ENCODE assay signal across 1 cellular context in the genomic region with DNA sequence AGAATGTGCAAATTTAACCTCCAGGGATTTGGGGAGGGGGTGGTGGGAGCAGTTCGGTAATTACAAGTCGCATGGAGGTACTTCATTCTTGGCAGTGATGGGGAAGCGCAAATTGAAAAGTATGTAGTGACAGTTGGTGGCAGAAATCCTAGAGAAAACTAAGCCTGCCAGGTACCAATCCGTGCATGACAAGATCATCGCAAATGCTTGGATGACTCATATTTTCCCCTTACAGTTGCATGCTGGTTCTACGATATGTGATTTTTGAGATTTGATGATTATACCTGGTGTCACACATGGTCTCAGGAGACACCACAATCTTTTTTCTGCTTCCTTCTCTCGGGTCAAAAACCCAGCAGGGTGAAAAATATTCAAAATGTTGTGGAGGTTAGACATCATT.
TF ChIP-seq lines count a peak whose summit lies in the region.

No MANE protein-coding gene starts in this region.

TF ChIP-seq in GM23338, 12 proteins besides CTCF, POLR2A, EP300 and RAD21 (continued from another document):
- TF ChIP-seq, protein P1, sequence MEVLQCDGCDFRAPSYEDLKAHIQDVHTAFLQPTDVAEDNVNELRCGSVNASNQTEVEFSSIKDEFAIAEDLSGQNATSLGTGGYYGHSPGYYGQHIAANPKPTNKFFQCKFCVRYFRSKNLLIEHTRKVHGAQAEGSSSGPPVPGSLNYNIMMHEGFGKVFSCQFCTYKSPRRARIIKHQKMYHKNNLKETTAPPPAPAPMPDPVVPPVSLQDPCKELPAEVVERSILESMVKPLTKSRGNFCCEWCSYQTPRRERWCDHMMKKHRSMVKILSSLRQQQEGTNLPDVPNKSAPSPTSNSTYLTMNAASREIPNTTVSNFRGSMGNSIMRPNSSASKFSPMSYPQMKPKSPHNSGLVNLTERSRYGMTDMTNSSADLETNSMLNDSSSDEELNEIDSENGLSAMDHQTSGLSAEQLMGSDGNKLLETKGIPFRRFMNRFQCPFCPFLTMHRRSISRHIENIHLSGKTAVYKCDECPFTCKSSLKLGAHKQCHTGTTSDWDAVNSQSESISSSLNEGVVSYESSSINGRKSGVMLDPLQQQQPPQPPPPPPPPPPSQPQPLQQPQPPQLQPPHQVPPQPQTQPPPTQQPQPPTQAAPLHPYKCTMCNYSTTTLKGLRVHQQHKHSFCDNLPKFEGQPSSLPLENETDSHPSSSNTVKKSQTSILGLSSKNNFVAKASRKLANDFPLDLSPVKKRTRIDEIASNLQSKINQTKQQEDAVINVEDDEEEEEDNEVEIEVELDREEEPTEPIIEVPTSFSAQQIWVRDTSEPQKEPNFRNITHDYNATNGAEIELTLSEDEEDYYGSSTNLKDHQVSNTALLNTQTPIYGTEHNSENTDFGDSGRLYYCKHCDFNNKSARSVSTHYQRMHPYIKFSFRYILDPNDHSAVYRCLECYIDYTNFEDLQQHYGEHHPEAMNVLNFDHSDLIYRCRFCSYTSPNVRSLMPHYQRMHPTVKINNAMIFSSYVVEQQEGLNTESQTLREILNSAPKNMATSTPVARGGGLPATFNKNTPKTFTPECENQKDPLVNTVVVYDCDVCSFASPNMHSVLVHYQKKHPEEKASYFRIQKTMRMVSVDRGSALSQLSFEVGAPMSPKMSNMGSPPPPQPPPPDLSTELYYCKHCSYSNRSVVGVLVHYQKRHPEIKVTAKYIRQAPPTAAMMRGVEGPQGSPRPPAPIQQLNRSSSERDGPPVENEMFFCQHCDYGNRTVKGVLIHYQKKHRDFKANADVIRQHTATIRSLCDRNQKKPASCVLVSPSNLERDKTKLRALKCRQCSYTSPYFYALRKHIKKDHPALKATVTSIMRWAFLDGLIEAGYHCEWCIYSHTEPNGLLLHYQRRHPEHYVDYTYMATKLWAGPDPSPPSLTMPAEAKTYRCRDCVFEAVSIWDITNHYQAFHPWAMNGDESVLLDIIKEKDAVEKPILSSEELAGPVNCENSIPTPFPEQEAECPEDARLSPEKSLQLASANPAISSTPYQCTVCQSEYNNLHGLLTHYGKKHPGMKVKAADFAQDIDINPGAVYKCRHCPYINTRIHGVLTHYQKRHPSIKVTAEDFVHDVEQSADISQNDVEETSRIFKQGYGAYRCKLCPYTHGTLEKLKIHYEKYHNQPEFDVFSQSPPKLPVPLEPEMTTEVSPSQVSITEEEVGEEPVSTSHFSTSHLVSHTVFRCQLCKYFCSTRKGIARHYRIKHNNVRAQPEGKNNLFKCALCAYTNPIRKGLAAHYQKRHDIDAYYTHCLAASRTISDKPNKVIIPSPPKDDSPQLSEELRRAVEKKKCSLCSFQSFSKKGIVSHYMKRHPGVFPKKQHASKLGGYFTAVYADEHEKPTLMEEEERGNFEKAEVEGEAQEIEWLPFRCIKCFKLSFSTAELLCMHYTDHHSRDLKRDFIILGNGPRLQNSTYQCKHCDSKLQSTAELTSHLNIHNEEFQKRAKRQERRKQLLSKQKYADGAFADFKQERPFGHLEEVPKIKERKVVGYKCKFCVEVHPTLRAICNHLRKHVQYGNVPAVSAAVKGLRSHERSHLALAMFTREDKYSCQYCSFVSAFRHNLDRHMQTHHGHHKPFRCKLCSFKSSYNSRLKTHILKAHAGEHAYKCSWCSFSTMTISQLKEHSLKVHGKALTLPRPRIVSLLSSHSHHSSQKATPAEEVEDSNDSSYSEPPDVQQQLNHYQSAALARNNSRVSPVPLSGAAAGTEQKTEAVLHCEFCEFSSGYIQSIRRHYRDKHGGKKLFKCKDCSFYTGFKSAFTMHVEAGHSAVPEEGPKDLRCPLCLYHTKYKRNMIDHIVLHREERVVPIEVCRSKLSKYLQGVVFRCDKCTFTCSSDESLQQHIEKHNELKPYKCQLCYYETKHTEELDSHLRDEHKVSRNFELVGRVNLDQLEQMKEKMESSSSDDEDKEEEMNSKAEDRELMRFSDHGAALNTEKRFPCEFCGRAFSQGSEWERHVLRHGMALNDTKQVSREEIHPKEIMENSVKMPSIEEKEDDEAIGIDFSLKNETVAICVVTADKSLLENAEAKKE (CRISPR knock-in tag; IDR thresholded peaks at IDR 0.05): no peak
- TF ChIP-seq ZNF331 (CRISPR knock-in tag; IDR thresholded peaks at IDR 0.05; ENCODE audit: low read depth) (no peak), JUNB (IDR thresholded peaks at IDR 0.05; ENCODE audit: unreplicated experiment) (no peak), EZH2 (IDR thresholded peaks at IDR 0.05; ENCODE audit: low read depth, unreplicated experiment) (no peak), CREB1 (CRISPR knock-in tag; IDR thresholded peaks at IDR 0.05; ENCODE audit: low read depth) (no peak)
- TF ChIP-seq, protein P2, sequence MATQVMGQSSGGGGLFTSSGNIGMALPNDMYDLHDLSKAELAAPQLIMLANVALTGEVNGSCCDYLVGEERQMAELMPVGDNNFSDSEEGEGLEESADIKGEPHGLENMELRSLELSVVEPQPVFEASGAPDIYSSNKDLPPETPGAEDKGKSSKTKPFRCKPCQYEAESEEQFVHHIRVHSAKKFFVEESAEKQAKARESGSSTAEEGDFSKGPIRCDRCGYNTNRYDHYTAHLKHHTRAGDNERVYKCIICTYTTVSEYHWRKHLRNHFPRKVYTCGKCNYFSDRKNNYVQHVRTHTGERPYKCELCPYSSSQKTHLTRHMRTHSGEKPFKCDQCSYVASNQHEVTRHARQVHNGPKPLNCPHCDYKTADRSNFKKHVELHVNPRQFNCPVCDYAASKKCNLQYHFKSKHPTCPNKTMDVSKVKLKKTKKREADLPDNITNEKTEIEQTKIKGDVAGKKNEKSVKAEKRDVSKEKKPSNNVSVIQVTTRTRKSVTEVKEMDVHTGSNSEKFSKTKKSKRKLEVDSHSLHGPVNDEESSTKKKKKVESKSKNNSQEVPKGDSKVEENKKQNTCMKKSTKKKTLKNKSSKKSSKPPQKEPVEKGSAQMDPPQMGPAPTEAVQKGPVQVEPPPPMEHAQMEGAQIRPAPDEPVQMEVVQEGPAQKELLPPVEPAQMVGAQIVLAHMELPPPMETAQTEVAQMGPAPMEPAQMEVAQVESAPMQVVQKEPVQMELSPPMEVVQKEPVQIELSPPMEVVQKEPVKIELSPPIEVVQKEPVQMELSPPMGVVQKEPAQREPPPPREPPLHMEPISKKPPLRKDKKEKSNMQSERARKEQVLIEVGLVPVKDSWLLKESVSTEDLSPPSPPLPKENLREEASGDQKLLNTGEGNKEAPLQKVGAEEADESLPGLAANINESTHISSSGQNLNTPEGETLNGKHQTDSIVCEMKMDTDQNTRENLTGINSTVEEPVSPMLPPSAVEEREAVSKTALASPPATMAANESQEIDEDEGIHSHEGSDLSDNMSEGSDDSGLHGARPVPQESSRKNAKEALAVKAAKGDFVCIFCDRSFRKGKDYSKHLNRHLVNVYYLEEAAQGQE (IDR thresholded peaks at IDR 0.05; ENCODE audit: unreplicated experiment): no peak
